Comparison of ENCODE assay signal across 8 cellular contexts in the genomic region with DNA sequence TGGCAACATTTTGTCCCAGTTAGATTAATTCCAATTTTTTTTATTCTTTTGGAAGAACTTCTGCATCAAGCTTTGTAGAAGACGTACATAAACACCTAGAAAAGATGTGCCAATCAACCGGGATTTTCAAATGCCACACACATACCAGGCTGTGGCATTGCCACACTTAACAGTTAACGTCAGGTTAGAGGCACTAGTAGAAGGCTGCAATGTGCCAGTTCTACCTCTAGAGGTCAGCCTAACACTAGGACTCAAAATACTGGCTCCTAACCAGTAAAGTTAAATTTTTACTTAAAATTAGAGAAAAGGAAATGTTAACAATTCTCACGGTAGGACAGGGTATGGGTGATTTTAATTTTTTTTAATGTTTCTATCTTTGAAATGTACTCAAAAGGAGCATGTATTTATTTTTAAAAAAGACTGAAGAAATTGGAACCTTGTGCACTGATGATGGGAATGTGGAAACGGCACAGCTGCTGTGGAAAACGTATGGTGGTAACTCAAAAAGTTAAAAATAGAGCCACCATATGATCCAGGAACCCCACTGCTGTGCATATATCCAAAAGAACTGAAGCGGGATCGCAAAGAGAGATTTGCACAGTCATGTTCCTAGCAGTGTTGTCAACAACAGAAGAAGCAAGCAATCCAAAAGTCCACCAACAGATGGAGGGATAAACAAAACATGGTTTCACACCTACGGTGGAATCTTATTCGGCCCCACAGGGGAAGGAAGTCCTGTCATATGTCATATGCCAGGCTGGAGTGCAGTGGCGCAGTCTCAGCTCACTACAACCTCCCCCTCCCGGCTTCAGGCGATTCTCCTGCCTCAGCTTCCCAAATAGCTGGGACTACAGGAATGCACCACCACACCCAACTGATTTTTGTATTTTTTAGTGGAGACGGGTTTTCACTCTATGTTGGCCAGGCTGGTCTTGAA. TPM values are rescaled to one million over a fixed set of nuclear protein-coding genes. Genes with fewer than 3 reads are reported as not detected.
DNase-seq lines count a peak whose midpoint lies in the region; ATAC-seq and TF ChIP-seq lines count a peak whose summit lies in the region.

No MANE protein-coding gene starts in this region.

- ATAC-seq in mucosa of descending colon (peak; percentile 93), HG02588 (IDR thresholded peaks at IDR 0.05; ENCODE audit: unreplicated experiment) (no peak)
- peak; percentile 79 for ATAC-seq in stimulated activated memory B cell treated with anti-CD40 and anti-IgM and Interleukin-4, amounts not matched to agents 10 μg/mL and 1 μg/mL and 100 μg/mL, for 72 hours

- H3K27me3 Mint-ChIP-seq in HFFc6 (ENCODE audit: insufficient read depth) = no peaks in the 10 kb centered on the region; the same call in 1 of the 2 replicates
- H3K27me3 Mint-ChIP-seq in endothelial cell (ENCODE audit: unreplicated experiment) = peaks cover 4% of the 10 kb centered on the region
- no peaks in the 10 kb centered on the region for H3K27me3 Mint-ChIP-seq in stimulated activated memory B cell treated with anti-CD40 and anti-IgM and Interleukin-4, amounts not matched to agents 10 μg/mL and 1 μg/mL and 100 μg/mL, for 72 hours

- intact Hi-C loops in mucosa of descending colon (cut with DNase I, micrococcal nuclease) = loop anchor here (5.0 to 10.0 kb wide), 2 partner anchors 429 to 432 kb away; no protein-coding TSS in a partner anchor

- TF ChIP-seq CTCF in HFFc6 (IDR thresholded peaks at IDR 0.05) (peak; percentile 98), endothelial cell (IDR thresholded peaks at IDR 0.05; ENCODE audit: unreplicated experiment) (peak; percentile 91), mucosa of descending colon (IDR thresholded peaks at IDR 0.05) (peak; percentile 89)

- H3K27ac Mint-ChIP-seq in HFFc6 (peak overlapping the region; percentile 73), endothelial cell (ENCODE audit: unreplicated experiment) (no peak overlapping the region)
- no peak overlapping the region for H3K27ac Mint-ChIP-seq in stimulated activated memory B cell treated with anti-CD40 and anti-IgM and Interleukin-4, amounts not matched to agents 10 μg/mL and 1 μg/mL and 100 μg/mL, for 72 hours

- no peaks in the 10 kb centered on the region for H3K9me3 Mint-ChIP-seq in HFFc6
- no peaks in the 10 kb centered on the region for H3K9me3 Mint-ChIP-seq in endothelial cell (ENCODE audit: unreplicated experiment)
- peaks cover 1% of the 10 kb centered on the region for H3K9me3 Mint-ChIP-seq in stimulated activated memory B cell treated with anti-CD40 and anti-IgM and Interleukin-4, amounts not matched to agents 10 μg/mL and 1 μg/mL and 100 μg/mL, for 72 hours

- H3K4me1 ChIP-seq in mucosa of descending colon (ENCODE audit: low read depth) = no peaks in the 10 kb centered on the region

- H3K36me3 ChIP-seq in mucosa of descending colon (ENCODE audit: low read depth) = no peaks in the 10 kb centered on the region

- H3K36me3 Mint-ChIP-seq in HFFc6 (ENCODE audit: low read depth) (peaks cover 8% of the 10 kb centered on the region; the same call in 1 of the 2 replicates), endothelial cell (ENCODE audit: low read depth, unreplicated experiment) (no peaks in the 10 kb centered on the region)
- H3K36me3 Mint-ChIP-seq in stimulated activated memory B cell treated with anti-CD40 and anti-IgM and Interleukin-4, amounts not matched to agents 10 μg/mL and 1 μg/mL and 100 μg/mL, for 72 hours = no peaks in the 10 kb centered on the region

- H3K4me3 Mint-ChIP-seq in HFFc6 (peak overlapping the region; percentile 69), endothelial cell (ENCODE audit: unreplicated experiment) (no peak overlapping the region)
- no peak overlapping the region for H3K4me3 Mint-ChIP-seq in stimulated activated memory B cell treated with anti-CD40 and anti-IgM and Interleukin-4, amounts not matched to agents 10 μg/mL and 1 μg/mL and 100 μg/mL, for 72 hours

- H3K4me3 ChIP-seq in mucosa of descending colon = no peak overlapping the region

- DNase-seq in DMS53 treated with DMSO at 0.1 percent for 48 hours (lab: John Stamatoyannopoulos, UW; ENCODE audit: unreplicated experiment) (peak; percentile 43), HFFc6 (peak; percentile 68), NOMO-1 (lab: John Stamatoyannopoulos, UW; ENCODE audit: unreplicated experiment in 2 of 2) (peak; percentile 56 to 83), endothelial cell (ENCODE audit: low spot score) (peak; percentile 61), mucosa of descending colon (peak in 1 of 3 donors; percentile 86)
- DNase-seq in activated CD8-positive, alpha-beta memory T cell treated with anti-CD3 and anti-CD28 coated beads for 4 hours (ENCODE audit: low read depth in 2 of 2) = peak; percentile 38 to 43

- peaks cover 28% of the 10 kb centered on the region for H3K4me1 Mint-ChIP-seq in HFFc6 (ENCODE audit: low read depth)
- peaks cover under 1% of the 10 kb centered on the region for H3K4me1 Mint-ChIP-seq in endothelial cell (ENCODE audit: unreplicated experiment)
- no peaks in the 10 kb centered on the region for H3K4me1 Mint-ChIP-seq in stimulated activated memory B cell treated with anti-CD40 and anti-IgM and Interleukin-4, amounts not matched to agents 10 μg/mL and 1 μg/mL and 100 μg/mL, for 72 hours

- no peaks in the 10 kb centered on the region for H3K9me3 ChIP-seq in mucosa of descending colon

RNA-seq across cellular contexts. Expression of gene CRYL1, which starts 30.3 kb away (rescaled TPM):
- 10 to 100 TPM; 10.9 to 13.2 (median 12.0) TPM for total RNA-seq in HFFc6 (2021; fragmentation: NEBNext Ultra II Directional; extraction: Animal tissue kit (Norgen Biotek cat#: 25700))
- total RNA-seq in endothelial cell (ENCODE audit: unreplicated experiment) (4.8 TPM), mucosa of descending colon (100 to 1,000 TPM in 2 of 3 donors, 10 to 100 TPM in 1; 49.2 to 141 (median 106) TPM)
